Comparison of ENCODE assay signal across 10 cellular contexts in the genomic region with DNA sequence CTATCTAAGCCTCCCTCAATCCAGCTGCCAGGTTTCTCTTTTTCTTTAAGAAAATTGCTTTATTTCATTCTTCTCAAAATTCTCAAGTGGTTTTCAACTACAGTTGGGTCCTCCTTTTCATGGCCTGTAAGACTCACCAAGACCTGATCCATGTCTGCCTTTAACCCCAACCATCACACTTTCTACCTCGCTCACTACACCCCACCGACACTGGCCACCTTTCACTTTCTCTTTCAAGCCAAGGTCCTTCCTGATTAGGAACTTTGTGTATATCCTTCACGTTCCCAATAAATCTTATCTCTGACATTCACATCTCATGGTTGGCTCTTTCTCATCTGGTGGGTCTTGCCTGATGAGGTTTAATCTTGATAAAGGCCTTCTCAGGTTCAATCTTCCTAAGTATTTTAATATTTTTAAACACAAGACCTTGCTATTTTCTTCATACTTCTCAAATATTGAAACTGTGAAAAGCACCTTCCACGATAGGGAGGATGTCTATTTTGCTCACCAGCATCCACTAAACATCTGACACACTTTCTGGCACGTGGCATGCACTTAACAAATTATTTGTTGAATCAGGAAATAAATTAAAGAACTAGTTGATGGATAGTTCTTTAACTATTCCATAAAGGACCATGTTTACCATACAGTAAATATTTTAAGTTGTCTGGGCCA.
DNase-seq lines count a peak whose midpoint lies in the region; ATAC-seq and TF ChIP-seq lines count a peak whose summit lies in the region.
"Had no signal": no experiment of that assay in that cellular context is flagged by ENCODE, and none has a peak within 500 bp of the region (broad histone marks: within the 10 kb centered on the region; RNA-seq: fewer than 3 reads in every experiment).

No MANE protein-coding gene starts in this region.

- no peaks in the 10 kb centered on the region for H3K27me3 Mint-ChIP-seq in activated T-cell treated with anti-CD3 and anti-CD28 coated beads, Interleukin-2, amount 50 U/mL, for 72 hours (ENCODE audit: low read depth)
- no peaks in the 10 kb centered on the region for H3K27me3 Mint-ChIP-seq in natural killer cell treated with Interleukin-12 subunit alpha and Interleukin-12 subunit beta and Interleukin-15 and Interleukin-18, amount 100 ng/mL, for 72 hours

- no peaks in the 10 kb centered on the region for H3K4me1 ChIP-seq in thyroid gland
- H3K4me1 ChIP-seq: gastrocnemius medialis had no signal

- H3K4me3 ChIP-seq in thyroid gland (replicated peaks in 1 of 3), result no peak overlapping the region
- H3K4me3 ChIP-seq: gastrocnemius medialis, GM23248 had no signal

- intact Hi-C loops in thyroid gland (cut with DNase I), result no loop called here

- H3K36me3 ChIP-seq in thyroid gland, result no peaks in the 10 kb centered on the region
- H3K36me3 ChIP-seq: gastrocnemius medialis had no signal

- peak overlapping the region; percentile 37 to 56 for H3K4me3 Mint-ChIP-seq in activated T-cell treated with anti-CD3 and anti-CD28 coated beads, Interleukin-2, amount 50 U/mL, for 72 hours
- peak overlapping the region; percentile 29 for H3K4me3 Mint-ChIP-seq in natural killer cell treated with Interleukin-12 subunit alpha and Interleukin-12 subunit beta and Interleukin-15 and Interleukin-18, amount 100 ng/mL, for 72 hours

- TF ChIP-seq POLR2A in thyroid gland (IDR thresholded peaks at IDR 0.05), result no peak

- no peaks in the 10 kb centered on the region for H3K27me3 ChIP-seq in thyroid gland
- H3K27me3 ChIP-seq: gastrocnemius medialis had no signal

- peak in 1 of 2 donors; percentile 71 for ATAC-seq in activated T-cell treated with anti-CD3 and anti-CD28 coated beads, Interleukin-2, amount 50 U/mL, for 72 hours (replicated peaks in 1 of 2)
- ATAC-seq in HG02571 (IDR thresholded peaks at IDR 0.05; ENCODE audit: unreplicated experiment) (peak; percentile 86), HG03565 (IDR thresholded peaks at IDR 0.05; ENCODE audit: unreplicated experiment) (peak; percentile 87)
- no peak for ATAC-seq in natural killer cell treated with Interleukin-12 subunit alpha and Interleukin-12 subunit beta and Interleukin-15 and Interleukin-18, amount 100 ng/mL, for 72 hours
- ATAC-seq: gastrocnemius medialis had no signal

- H3K9me3 Mint-ChIP-seq in activated T-cell treated with anti-CD3 and anti-CD28 coated beads, Interleukin-2, amount 50 U/mL, for 72 hours, result peaks cover 0 to 4% of the 10 kb centered on the region in 2 donors
- H3K9me3 Mint-ChIP-seq in natural killer cell treated with Interleukin-12 subunit alpha and Interleukin-12 subunit beta and Interleukin-15 and Interleukin-18, amount 100 ng/mL, for 72 hours, result peaks cover 5% of the 10 kb centered on the region

- H3K27ac Mint-ChIP-seq in activated T-cell treated with anti-CD3 and anti-CD28 coated beads, Interleukin-2, amount 50 U/mL, for 72 hours, result peak overlapping the region; percentile 62
- H3K27ac Mint-ChIP-seq in natural killer cell treated with Interleukin-12 subunit alpha and Interleukin-12 subunit beta and Interleukin-15 and Interleukin-18, amount 100 ng/mL, for 72 hours, result no peak overlapping the region

- no peak overlapping the region for H3K27ac ChIP-seq in thyroid gland
- H3K27ac ChIP-seq: gastrocnemius medialis, GM23248 had no signal

- TF ChIP-seq CTCF in thyroid gland (IDR thresholded peaks at IDR 0.05), result no peak

- H3K36me3 Mint-ChIP-seq in activated T-cell treated with anti-CD3 and anti-CD28 coated beads, Interleukin-2, amount 50 U/mL, for 72 hours (ENCODE audit: insufficient read depth in 2 of 2), result no peaks in the 10 kb centered on the region
- H3K36me3 Mint-ChIP-seq in natural killer cell treated with Interleukin-12 subunit alpha and Interleukin-12 subunit beta and Interleukin-15 and Interleukin-18, amount 100 ng/mL, for 72 hours, result no peaks in the 10 kb centered on the region

- WGBS in thyroid gland, 2 donors, result 86 to 88% methylated on average over 5 of the region's 5 CpGs

- H3K9me3 ChIP-seq in thyroid gland, result no peaks in the 10 kb centered on the region
- H3K9me3 ChIP-seq: gastrocnemius medialis had no signal

- H3K4me1 Mint-ChIP-seq in activated T-cell treated with anti-CD3 and anti-CD28 coated beads, Interleukin-2, amount 50 U/mL, for 72 hours (ENCODE audit: low read depth), result no peaks in the 10 kb centered on the region
- H3K4me1 Mint-ChIP-seq in natural killer cell treated with Interleukin-12 subunit alpha and Interleukin-12 subunit beta and Interleukin-15 and Interleukin-18, amount 100 ng/mL, for 72 hours (ENCODE audit: low read depth in 2 of 2), result no peaks in the 10 kb centered on the region

- peak in 1 of 2 donors; percentile 12 for DNase-seq in activated T-cell treated with anti-CD3 and anti-CD28 coated beads, Interleukin-2, amount 50 U/mL, for 72 hours
- DNase-seq in activated T-cell treated with anti-CD3 and anti-CD28 coated beads, Interleukin-2, amount 50 U/mL, for 48 hours, result no peak
- no peak for DNase-seq in natural killer cell treated with Interleukin-12 subunit alpha and Interleukin-12 subunit beta and Interleukin-15 and Interleukin-18, amount 100 ng/mL, for 72 hours (ENCODE audit: low spot score)
- DNase-seq in thyroid gland, result no peak
- DNase-seq in activated gamma-delta T cell (lab: John Stamatoyannopoulos, UW), result no peak
- no peak for DNase-seq in DMS 273 (lab: John Stamatoyannopoulos, UW; ENCODE audit: unreplicated experiment)
- DNase-seq: gastrocnemius medialis, GM23248 had no signal

Comparison
In these comparisons a context has a peak if more than half of its experiments do, and no peak if none do; other contexts are left out.
1. ATAC-seq: peak in HG02571 (single experiment) and HG03565 (single experiment); none in natural killer cell treated with Interleukin-12 subunit alpha and Interleukin-12 subunit beta and Interleukin-15 and Interleukin-18, amount 100 ng/mL, for 72 hours (0 of 2).